16 cellular contexts compared by ENCODE assay signal in genomic region chr2:28979041-28979440, GRCh38. TPM values are rescaled to one million over a fixed set of nuclear protein-coding genes. Genes with fewer than 3 reads are reported as not detected.
A peak's percentile ranks its signal among the peaks of the same experiment; 100 is the strongest.
DNase-seq lines count a peak whose midpoint lies in the region; ATAC-seq, FAIRE-seq and TF ChIP-seq lines count a peak whose summit lies in the region.
"Had no signal": no experiment of that assay in that cellular context is flagged by ENCODE, and none has a peak within 500 bp of the region (broad histone marks: within the 10 kb centered on the region; RNA-seq: fewer than 3 reads in every experiment).

No MANE protein-coding gene starts in this region.

- H3K79me2 ChIP-seq in GM23338 (replicated peaks; ENCODE audit: insufficient read depth), result no peaks in the 10 kb centered on the region
- no peaks in the 10 kb centered on the region for H3K79me2 ChIP-seq in keratinocyte (ENCODE audit: control insufficient read depth, insufficient read depth, low read length)

- H3F3A ChIP-seq in GM23338 (replicated peaks; ENCODE audit: low read depth), result no peaks in the 10 kb centered on the region

- no peak for TF ChIP-seq CTCF in GM23338 (conservative IDR thresholded peaks at IDR 0.05; ENCODE audit: low read depth in 2 of 2)
- TF ChIP-seq CTCF in keratinocyte (optimal IDR thresholded peaks at IDR 0.05 in 1 of 3, IDR thresholded peaks at IDR 0.05 in 1 of 3, conservative IDR thresholded peaks at IDR 0.05 in 1 of 3; ENCODE audit: extremely low read depth in 1 of 3, insufficient read depth in 2 of 3, low read length in 3 of 3), result no peak
- no peak for TF ChIP-seq CTCF in sigmoid colon (IDR thresholded peaks at IDR 0.05)

- no peaks in the 10 kb centered on the region for H3K9me1 ChIP-seq in keratinocyte (ENCODE audit: control insufficient read depth, extremely low read depth, insufficient read depth, low read length)

- H3K9me2 ChIP-seq in GM23338 (ENCODE audit: insufficient read depth), result no peaks in the 10 kb centered on the region

- H4K20me1 ChIP-seq in GM23338 (replicated peaks; ENCODE audit: insufficient read depth), result no peaks in the 10 kb centered on the region
- no peaks in the 10 kb centered on the region for H4K20me1 ChIP-seq in keratinocyte (ENCODE audit: control insufficient read depth, extremely low read depth, insufficient read depth, low read length)

- WGBS in sigmoid colon, 2 donors, result 66 to 72% methylated on average over 7 of the region's 7 CpGs

- H3K36me3 Mint-ChIP-seq in GM23338 (ENCODE audit: low read depth), result no peaks in the 10 kb centered on the region
- H3K36me3 Mint-ChIP-seq: CD8-positive, alpha-beta T cell had no signal

- H3K27me3 Mint-ChIP-seq in GM23338 (ENCODE audit: insufficient read depth, low read depth, poor library complexity), result peaks cover 9% of the 10 kb centered on the region

- DNase-seq in GM23338 (ENCODE audit: low spot score), result no peak
- DNase-seq in RCC 7860 (ENCODE audit: low spot score), result peak; percentile 16
- no peak for DNase-seq in keratinocyte (ENCODE audit: low read depth, low spot score)
- DNase-seq in sigmoid colon, result peak; percentile 48
- DNase-seq in activated T-cell treated with anti-CD3 and anti-CD28 coated beads, Interleukin-2, amount 50 U/mL, for 1 hour, result no peak
- no peak for DNase-seq in NK-92 treated with Interleukin-12 subunit alpha and Interleukin-12 subunit beta, amount 100 ng/mL, for 24 hours (lab: John Stamatoyannopoulos, UW)
- DNase-seq: CD8-positive, alpha-beta T cell; DMS 273 treated with DMSO at 0.1 percent for 48 hours; MV-4-11; NCI-H1417 treated with DMSO at 0.1 percent for 48 hours; NCI-H2081; NCI-H524 had no signal

- no peak overlapping the region for H3K4me2 ChIP-seq in GM23338
- no peak overlapping the region for H3K4me2 ChIP-seq in keratinocyte (ENCODE audit: control insufficient read depth, extremely low read depth, insufficient read depth, low read depth, low read length)

- no peak for TF ChIP-seq EP300 in sigmoid colon (IDR thresholded peaks at IDR 0.05)

- H3K4me1 ChIP-seq in GM23338 (ENCODE audit: insufficient read depth) (no peaks in the 10 kb centered on the region), keratinocyte (ENCODE audit: control insufficient read depth, extremely low read depth, insufficient read depth, low read length) (peaks cover 14% of the 10 kb centered on the region), sigmoid colon (peaks cover 0 to 47% (median 37%) of the 10 kb centered on the region in 4 donors)
- H3K4me1 ChIP-seq: HAP-1 had no signal

- no peak overlapping the region for H3K27ac Mint-ChIP-seq in GM23338
- H3K27ac Mint-ChIP-seq: CD8-positive, alpha-beta T cell had no signal

- no peak overlapping the region for H3K4me3 Mint-ChIP-seq in GM23338
- H3K4me3 Mint-ChIP-seq: CD8-positive, alpha-beta T cell had no signal

- dilution Hi-C loops in keratinocyte (cut with MboI; ENCODE audit: extremely low pct_ligation_motif_present, low sequenced_read_pairs), result no loop called here

- intact Hi-C loops in sigmoid colon (cut with DNase I), result no loop called here

- H3K4me3 ChIP-seq in GM23338, result no peak overlapping the region
- no peak overlapping the region for H3K4me3 ChIP-seq in keratinocyte (ENCODE audit: control insufficient read depth in 2 of 3, extremely low read depth in 1 of 3, insufficient read depth in 2 of 3, low read depth in 1 of 3, low read length in 3 of 3)
- no peak overlapping the region for H3K4me3 ChIP-seq in sigmoid colon
- H3K4me3 ChIP-seq: HAP-1 had no signal

- H3K36me3 ChIP-seq in GM23338 (ENCODE audit: insufficient read depth), result no peaks in the 10 kb centered on the region
- no peaks in the 10 kb centered on the region for H3K36me3 ChIP-seq in keratinocyte (ENCODE audit: control insufficient read depth in 2 of 2, extremely low read depth in 1 of 2, insufficient read depth in 2 of 2, low read length in 2 of 2)
- no peaks in the 10 kb centered on the region for H3K36me3 ChIP-seq in sigmoid colon
- H3K36me3 ChIP-seq: HAP-1 had no signal

- no peaks in the 10 kb centered on the region for H3K9me3 Mint-ChIP-seq in GM23338
- H3K9me3 Mint-ChIP-seq: CD8-positive, alpha-beta T cell had no signal

- no peak overlapping the region for H3K9ac ChIP-seq in keratinocyte (ENCODE audit: control insufficient read depth, extremely low read depth, insufficient read depth, low read length)

- TF ChIP-seq POLR2A in sigmoid colon (IDR thresholded peaks at IDR 0.05), result no peak

- H3K9me3 ChIP-seq in keratinocyte (ENCODE audit: control insufficient read depth, low read depth, low read length) (no peaks in the 10 kb centered on the region), sigmoid colon (no peaks in the 10 kb centered on the region)
- H3K9me3 ChIP-seq: HAP-1 had no signal

- ATAC-seq in GM23338, result peak; percentile 39
- no peak for ATAC-seq in GM21381 (IDR thresholded peaks at IDR 0.05; ENCODE audit: unreplicated experiment)
- ATAC-seq: CD8-positive, alpha-beta T cell; PC-3; Right ventricle myocardium inferior had no signal

- H2AFZ ChIP-seq in GM23338 (no peak overlapping the region), keratinocyte (ENCODE audit: control insufficient read depth, low read length) (peak overlapping the region; percentile 15)

- no peak for FAIRE-seq in RCC 7860 (lab: Jason Lieb, UNC)
- no peak for FAIRE-seq in keratinocyte (lab: Jason Lieb, UNC)

- peaks cover 3% of the 10 kb centered on the region for H3K4me1 Mint-ChIP-seq in GM23338

- H3K27me3 ChIP-seq in GM23338 (ENCODE audit: insufficient read depth) (no peaks in the 10 kb centered on the region), keratinocyte (ENCODE audit: control insufficient read depth, extremely low read depth, insufficient read depth, low read length) (no peaks in the 10 kb centered on the region), sigmoid colon (no peaks in the 10 kb centered on the region)

- H3K27ac ChIP-seq in GM23338 (ENCODE audit: low read depth), result no peak overlapping the region
- H3K27ac ChIP-seq in keratinocyte (ENCODE audit: control insufficient read depth, insufficient read depth, low read length), result no peak overlapping the region
- H3K27ac ChIP-seq in sigmoid colon, result no peak overlapping the region

TF ChIP-seq in GM23338, 12 proteins besides CTCF, POLR2A, EP300 and RAD21:
- TF ChIP-seq POLR2AphosphoS5 (IDR thresholded peaks at IDR 0.05; ENCODE audit: low read depth), result no peak

RNA-seq across cellular contexts. Expression of gene TOGARAM2, which starts 2.1 kb away (rescaled TPM):
- total RNA-seq in GM23338 (2014; rRNA removed; shearing (Covaris generic)), result 0.47 and 1.8 TPM in 2 replicates
- 1.8 and 2.4 TPM in 2 replicates for polyA plus RNA-seq in GM23338 (2016; fragmentation: Nextera tagmentation; extraction: Ambion mirVana)
- polyA plus RNA-seq in keratinocyte, result 0.10 to 0.15 TPM in 2 of 3 replicates, not detected in the other
- polyA plus RNA-seq in keratinocyte (2011; ENCODE audit: low read depth), result not detected
- polyA plus RNA-seq in keratinocyte (2011; cell fraction: cytosol; rRNA removed), result 0.08 TPM in 1 of 2 replicates, not detected in the other
- 0.16 and 0.28 TPM in 2 replicates for polyA plus RNA-seq in keratinocyte (2011; cell fraction: nucleus; rRNA removed)
- polyA plus RNA-seq in keratinocyte (2012; ENCODE audit: low replicate concordance), result 0.10 TPM in 1 of 2 replicates, not detected in the other
- 0.03 to 0.86 TPM in 2 of 3 replicates, not detected in the other for polyA minus RNA-seq in keratinocyte
- polyA minus RNA-seq in keratinocyte (2011; cell fraction: cytosol; rRNA and poly(A)+ RNA removed), result not detected
- polyA minus RNA-seq in keratinocyte (2011; cell fraction: nucleus; rRNA and poly(A)+ RNA removed), result 0.74 TPM in 1 of 2 replicates, not detected in the other
- total RNA-seq in sigmoid colon, result 1 to 10 TPM in 2 of 4 donors, under 1 TPM in 2; 0.28 to 3.2 (median 1.8) TPM
- under 1 TPM in 1 of 3 donors, not detected in 2; 0.23 TPM for polyA plus RNA-seq in sigmoid colon
- total RNA-seq: PC-3 had no signal

Comparison
In these comparisons a context has a peak if more than half of its experiments do, and no peak if none do; other contexts are left out.
1. DNase-seq: peak in RCC 7860 (single experiment) and sigmoid colon (single experiment); none in GM23338 (single experiment), keratinocyte (single experiment), activated T-cell treated with anti-CD3 and anti-CD28 coated beads, Interleukin-2, amount 50 U/mL, for 1 hour (single experiment) and NK-92 treated with Interleukin-12 subunit alpha and Interleukin-12 subunit beta, amount 100 ng/mL, for 24 hours (single experiment).